ENCODE assay signal across 9 cellular contexts in the genomic region with DNA sequence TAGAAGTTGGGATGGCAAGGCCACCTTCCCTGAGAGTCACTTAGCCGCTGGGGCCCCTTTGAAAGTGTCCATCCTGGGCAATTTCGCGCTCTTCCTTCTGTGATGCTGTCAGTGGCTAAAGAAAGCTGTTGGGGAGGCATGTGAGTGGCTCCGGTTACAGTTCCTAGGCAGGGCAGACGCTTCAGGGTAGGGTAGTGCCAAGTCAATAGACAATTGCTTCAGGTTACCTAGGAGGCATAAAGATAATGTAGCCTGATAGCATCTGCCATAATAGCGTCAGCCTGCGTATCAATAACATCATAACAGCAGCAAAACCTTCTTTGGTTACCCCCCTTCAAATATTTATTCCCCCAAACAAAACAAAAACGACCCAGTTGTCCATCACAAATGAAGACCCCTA. TPM values are rescaled to one million over a fixed set of nuclear protein-coding genes. Genes with fewer than 3 reads are reported as not detected.
DNase-seq lines count a peak whose midpoint lies in the region; ATAC-seq, FAIRE-seq and TF ChIP-seq lines count a peak whose summit lies in the region.
"Had no signal": no experiment of that assay in that cellular context is flagged by ENCODE, and none has a peak within 500 bp of the region (broad histone marks: within the 10 kb centered on the region; RNA-seq: fewer than 3 reads in every experiment).

A gene (minus strand): TSS at position 101 of the 400 bp plus-strand sequence. CDS start 234 bp downstream, outside the sequence.

- TF ChIP-seq CTCF in bronchial epithelial cell (IDR thresholded peaks at IDR 0.05; ENCODE audit: insufficient read depth, low read length, severe bottlenecking) (no peak), upper lobe of right lung (IDR thresholded peaks at IDR 0.05) (no peak)

- H3K36me3 ChIP-seq in bronchial epithelial cell (ENCODE audit: control insufficient read depth, insufficient read depth, low read length) (no peaks in the 10 kb centered on the region), upper lobe of right lung (no peaks in the 10 kb centered on the region)
- H3K36me3 ChIP-seq: BLaER1 treated with 17β-estradiol and CSF1 and Interleukin-3, amounts not matched to agents 10 nM and 100 nM had no signal

- no peak within 1 kb of the TSS for H3K27ac Mint-ChIP-seq in activated T-cell treated with anti-CD3 and anti-CD28 coated beads, Interleukin-2, amount 50 U/mL, for 24 hours

- no peak within 1 kb of the TSS for H3K27ac ChIP-seq in upper lobe of right lung
- H3K27ac ChIP-seq: BLaER1 treated with 17β-estradiol and CSF1 and Interleukin-3, amounts not matched to agents 10 nM and 100 nM had no signal

- DNase-seq in activated T-cell treated with anti-CD3 and anti-CD28 coated beads, Interleukin-2, amount 50 U/mL, for 4 hours, result no peak
- DNase-seq in activated T-cell treated with anti-CD3 and anti-CD28 coated beads, Interleukin-2, amount 50 U/mL, for 24 hours, result no peak
- no peak for DNase-seq in bronchial epithelial cell (ENCODE audit: low read depth)
- DNase-seq in upper lobe of right lung, result no peak
- DNase-seq in SIG-M5 treated with dmso at 0.1 percent for 504 hours (lab: John Stamatoyannopoulos, UW; ENCODE audit: unreplicated experiment), result no peak
- DNase-seq in NCI-H146 (lab: John Stamatoyannopoulos, UW), result no peak
- no peak for DNase-seq in AG20443 (ENCODE audit: low spot score)

- peaks cover 2% of the 10 kb centered on the region for H3K4me1 Mint-ChIP-seq in activated T-cell treated with anti-CD3 and anti-CD28 coated beads, Interleukin-2, amount 50 U/mL, for 4 hours (ENCODE audit: low read depth)
- no peaks in the 10 kb centered on the region for H3K4me1 Mint-ChIP-seq in activated T-cell treated with anti-CD3 and anti-CD28 coated beads, Interleukin-2, amount 50 U/mL, for 24 hours (ENCODE audit: low read depth)

- H3K9me3 Mint-ChIP-seq in activated T-cell treated with anti-CD3 and anti-CD28 coated beads, Interleukin-2, amount 50 U/mL, for 4 hours, result no peaks in the 10 kb centered on the region
- no peaks in the 10 kb centered on the region for H3K9me3 Mint-ChIP-seq in activated T-cell treated with anti-CD3 and anti-CD28 coated beads, Interleukin-2, amount 50 U/mL, for 24 hours

- no peaks in the 10 kb centered on the region for H3K36me3 Mint-ChIP-seq in activated T-cell treated with anti-CD3 and anti-CD28 coated beads, Interleukin-2, amount 50 U/mL, for 4 hours (ENCODE audit: insufficient read depth)
- H3K36me3 Mint-ChIP-seq in activated T-cell treated with anti-CD3 and anti-CD28 coated beads, Interleukin-2, amount 50 U/mL, for 24 hours (ENCODE audit: low read depth), result no peaks in the 10 kb centered on the region

- intact Hi-C loops in upper lobe of right lung (cut with DNase I), result no loop called here

- H3K4me1 ChIP-seq in mononuclear cell (ENCODE audit: insufficient read depth, low read length) (no peaks in the 10 kb centered on the region), upper lobe of right lung (peaks cover 10% of the 10 kb centered on the region)

- FAIRE-seq in bronchial epithelial cell (lab: Jason Lieb, UNC), result no peak

- H3K27me3 ChIP-seq in bronchial epithelial cell (ENCODE audit: control insufficient read depth, insufficient read depth, low read length) (no peaks in the 10 kb centered on the region), mononuclear cell (ENCODE audit: insufficient read depth, low read length) (no peaks in the 10 kb centered on the region), upper lobe of right lung (no peaks in the 10 kb centered on the region)
- H3K27me3 ChIP-seq: BLaER1 treated with 17β-estradiol and CSF1 and Interleukin-3, amounts not matched to agents 10 nM and 100 nM had no signal

- ATAC-seq in activated T-cell treated with anti-CD3 and anti-CD28 coated beads, Interleukin-2, amount 50 U/mL, for 4 hours, result no peak
- no peak for ATAC-seq in upper lobe of right lung

- H3K9me3 ChIP-seq in mononuclear cell (ENCODE audit: low read depth, low read length), result no peaks in the 10 kb centered on the region
- no peaks in the 10 kb centered on the region for H3K9me3 ChIP-seq in upper lobe of right lung

- no peak within 1 kb of the TSS for H3K4me3 Mint-ChIP-seq in activated T-cell treated with anti-CD3 and anti-CD28 coated beads, Interleukin-2, amount 50 U/mL, for 4 hours
- H3K4me3 Mint-ChIP-seq in activated T-cell treated with anti-CD3 and anti-CD28 coated beads, Interleukin-2, amount 50 U/mL, for 24 hours, result no peak within 1 kb of the TSS

- H3K4me3 ChIP-seq in bronchial epithelial cell (ENCODE audit: low read depth, low read length), result no peak within 1 kb of the TSS
- no peak within 1 kb of the TSS for H3K4me3 ChIP-seq in mononuclear cell (ENCODE audit: low read length)
- no peak within 1 kb of the TSS for H3K4me3 ChIP-seq in upper lobe of right lung
- H3K4me3 ChIP-seq: BLaER1 treated with 17β-estradiol and CSF1 and Interleukin-3, amounts not matched to agents 10 nM and 100 nM had no signal

- no peaks in the 10 kb centered on the region for H3K27me3 Mint-ChIP-seq in activated T-cell treated with anti-CD3 and anti-CD28 coated beads, Interleukin-2, amount 50 U/mL, for 4 hours (ENCODE audit: low read depth)
- H3K27me3 Mint-ChIP-seq in activated T-cell treated with anti-CD3 and anti-CD28 coated beads, Interleukin-2, amount 50 U/mL, for 24 hours, result no peaks in the 10 kb centered on the region

RNA-seq across cellular contexts. Expression of the gene that starts here (rescaled TPM):
- 100 to 1,000 TPM; 104 to 131 (median 114) TPM for total RNA-seq in activated T-cell treated with anti-CD3 and anti-CD28 coated beads, Interleukin-2, amount 50 U/mL, for 4 hours
- total RNA-seq in bronchial epithelial cell (18.7 and 18.8 TPM in 2 replicates), mononuclear cell (267 TPM), upper lobe of right lung (86.2 TPM)
